11 cellular contexts compared by ENCODE assay signal in genomic region chr9:130213898-130214761, GRCh38. TPM values are rescaled to one million over a fixed set of nuclear protein-coding genes. Genes with fewer than 3 reads are reported as not detected.
DNase-seq lines count a peak whose midpoint lies in the region; TF ChIP-seq lines count a peak whose summit lies in the region.
"Had no signal": no experiment of that assay in that cellular context is flagged by ENCODE, and none has a peak within 500 bp of the region (broad histone marks: within the 10 kb centered on the region; RNA-seq: fewer than 3 reads in every experiment).

No MANE protein-coding gene starts in this region.

- no peaks in the 10 kb centered on the region; the same call in none of the 2 replicates for H3K27me3 Mint-ChIP-seq in HFFc6 (ENCODE audit: insufficient read depth)

- POLR2A ChIA-PET in RWPE1 (lab: Yijun Ruan, JAX; ENCODE audit: low non-redundant PET) = no interaction called here

- H3K27ac Mint-ChIP-seq in HFFc6 = peak overlapping the region; percentile 49

- H3K9ac ChIP-seq in rectal smooth muscle tissue (ENCODE audit: low read length) = no peak overlapping the region

- H3K36me3 Mint-ChIP-seq in HFFc6 (ENCODE audit: low read depth) = peaks cover 8% of the 10 kb centered on the region; the same call in 1 of the 2 replicates

- H3K27me3 ChIP-seq in rectal smooth muscle tissue (ENCODE audit: control insufficient read depth, insufficient read depth, low read length) = no peaks in the 10 kb centered on the region

- H3K27ac ChIP-seq in RWPE1 (peak overlapping the region; percentile 72), rectal smooth muscle tissue (ENCODE audit: low read depth, low read length) (peak overlapping the region; percentile 55)
- H3K27ac ChIP-seq: spleen had no signal

- no peak overlapping the region for H3K4me3 Mint-ChIP-seq in HFFc6

- no peaks in the 10 kb centered on the region for H3K9me3 Mint-ChIP-seq in HFFc6

- DNase-seq in HFFc6 = no peak
- DNase-seq in RWPE1 (ENCODE audit: low spot score) = no peak
- peak; percentile 39 for DNase-seq in fibroblast of villous mesenchyme (ENCODE audit: low read depth)
- no peak for DNase-seq in NCI-H345 (lab: John Stamatoyannopoulos, UW)
- DNase-seq in AML-193 (lab: John Stamatoyannopoulos, UW) = no peak
- no peak for DNase-seq in KG1 (lab: John Stamatoyannopoulos, UW)
- DNase-seq: amygdala, Calu3, spleen had no signal

- no peak overlapping the region for H3K4me3 ChIP-seq in fibroblast of villous mesenchyme (ENCODE audit: low read depth, low read length)
- no peak overlapping the region for H3K4me3 ChIP-seq in rectal smooth muscle tissue (ENCODE audit: low read length)
- H3K4me3 ChIP-seq: spleen had no signal

- H3K4me1 Mint-ChIP-seq in HFFc6 (ENCODE audit: low read depth) = no peaks in the 10 kb centered on the region

- CTCF ChIA-PET in RWPE1 (lab: Yijun Ruan, JAX) = interaction anchor here (1.1 kb wide), 1 partner anchor 22 kb away, joined by 4 read pairs; no protein-coding TSS in a partner anchor

- peaks cover 23% of the 10 kb centered on the region for H3K4me1 ChIP-seq in rectal smooth muscle tissue (ENCODE audit: control insufficient read depth, insufficient read depth, low read length)
- H3K4me1 ChIP-seq: spleen had no signal

- peaks cover 6% of the 10 kb centered on the region for H3K36me3 ChIP-seq in rectal smooth muscle tissue (ENCODE audit: control insufficient read depth, insufficient read depth, low read length)
- H3K36me3 ChIP-seq: spleen had no signal

- TF ChIP-seq CTCF in HFFc6 (IDR thresholded peaks at IDR 0.05) = no peak
- no peak for TF ChIP-seq CTCF in RWPE1 (conservative IDR thresholded peaks at IDR 0.05; ENCODE audit: low read depth)
- TF ChIP-seq CTCF in fibroblast of villous mesenchyme (IDR thresholded peaks at IDR 0.05; ENCODE audit: insufficient read depth, low read depth, low read length) = no peak

RNA-seq across cellular contexts. Expression of gene NCS1, which starts 41.9 kb away (rescaled TPM):
- total RNA-seq in HFFc6 (2021; fragmentation: NEBNext Ultra II Directional; extraction: Animal tissue kit (Norgen Biotek cat#: 25700)) = 100 to 1,000 TPM in 4 of 6 experiments, 10 to 100 TPM in 2; 96.5 to 108 (median 104) TPM
- 30.0 and 42.7 TPM in 2 replicates for total RNA-seq in fibroblast of villous mesenchyme

RNA-seq across cellular contexts. Expression of gene HMCN2, which starts 51.4 kb away (rescaled TPM):
- under 1 TPM in 3 of 6 experiments, not detected in 3; under 0.01 to 0.05 (median 0.02) TPM for total RNA-seq in HFFc6 (2021; fragmentation: NEBNext Ultra II Directional; extraction: Animal tissue kit (Norgen Biotek cat#: 25700))
- total RNA-seq in fibroblast of villous mesenchyme = under 0.01 TPM in 1 of 2 replicates, not detected in the other
- total RNA-seq: Calu3; T-helper 1 cell treated with Interleukin-12 subunit alpha and Interleukin-12 subunit beta and Interleukin-4 antibody, amounts not matched to agents 30 ng/mL and 1 ng/mL, for 36 hours had no signal
